ENCODE assay signal across 2 cellular contexts in genomic region chr6:52587001-52587400, GRCh38.
TF ChIP-seq lines count a peak whose summit lies in the region.

No MANE protein-coding gene starts in this region.

TF ChIP-seq in HEK293, 187 proteins besides CTCF, POLR2A, EP300 and RAD21 (continued from another document):
- 0 out of 2 replicates have a peak, but pooled peaks have one; percentile 31 for TF ChIP-seq ZNF366 (tag by site-specific recombination; conservative IDR thresholded peaks at IDR 0.05)
- TF ChIP-seq ZBTB17 (tag by site-specific recombination; IDR thresholded peaks at IDR 0.05): peak; percentile 75; the same call in 1 of the 2 replicates
- no peak for TF ChIP-seq ZNF514 (tag by site-specific recombination; IDR thresholded peaks at IDR 0.05)

TF ChIP-seq in K562, 482 proteins besides CTCF, POLR2A, EP300 and RAD21 (continued from another document):
- TF ChIP-seq PBX2 (CRISPR knock-in tag; IDR thresholded peaks at IDR 0.05; ENCODE audit: low read depth) (no peak), PBX2 (tag; conservative IDR thresholded peaks at IDR 0.05; ENCODE audit: low read depth) (0 out of 2 replicates have a peak, but pooled peaks have one; percentile 11)
TF ChIP-seq in K562: peak in this region for 4.
